Comparison of ENCODE assay signal across 8 cellular contexts in the genomic region with DNA sequence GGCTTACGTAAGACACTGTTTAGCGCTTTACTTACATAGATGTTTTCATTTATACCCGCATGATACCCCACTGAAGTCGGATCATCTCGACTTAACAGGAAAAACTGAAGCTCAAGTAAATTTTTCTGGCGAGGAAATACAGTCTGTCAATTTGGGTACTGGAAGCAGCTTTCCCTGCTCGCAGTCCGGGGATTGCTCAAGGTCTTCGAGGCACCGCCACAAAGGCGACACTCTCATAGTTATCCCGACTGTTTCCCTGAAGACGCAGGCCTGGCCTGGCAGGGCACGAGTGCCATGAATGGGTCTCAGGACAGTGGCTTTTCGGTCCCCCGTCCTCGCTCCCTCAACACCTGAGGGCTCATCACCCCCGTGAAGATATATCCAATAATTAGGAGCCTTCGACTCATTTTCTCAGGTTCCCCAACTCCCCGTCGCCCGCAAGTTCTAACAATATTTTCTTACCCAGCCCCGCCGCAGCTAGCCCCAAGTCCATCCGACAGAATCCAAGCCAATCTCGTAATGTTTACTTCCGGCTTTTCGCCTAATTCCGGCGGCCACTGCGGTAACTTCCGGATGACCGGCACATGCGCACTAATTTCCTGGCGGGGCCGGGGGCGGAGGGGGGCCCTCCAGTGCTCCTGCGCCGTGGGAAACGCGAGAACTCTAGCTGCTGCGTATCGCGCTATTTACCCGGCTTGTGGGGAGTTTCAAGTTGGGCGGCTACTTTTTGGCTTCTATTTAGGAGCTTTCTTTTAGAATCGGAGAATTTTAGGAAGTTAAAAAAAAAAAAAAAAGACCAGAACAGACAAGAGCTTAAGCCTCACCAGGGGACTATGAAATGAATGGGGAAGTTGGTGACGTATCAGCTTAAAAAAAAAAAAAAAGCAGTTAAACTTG. TPM values are rescaled to one million over a fixed set of nuclear protein-coding genes. Genes with fewer than 3 reads are reported as not detected.
A peak's percentile ranks its signal among the peaks of the same experiment; 100 is the strongest.
DNase-seq lines count a peak whose midpoint lies in the region; ATAC-seq, FAIRE-seq and TF ChIP-seq lines count a peak whose summit lies in the region.

A gene (minus strand): TSS at position 521 of the 897 bp plus-strand sequence. CDS start 3,787 bp downstream, outside the sequence.

- peak within 1 kb of the TSS; percentile 99 for H3K4me2 ChIP-seq in SU-DHL-6 (ENCODE audit: low read depth, low read length, poor library complexity, severe bottlenecking)

- H2AFZ ChIP-seq in SU-DHL-6 (ENCODE audit: low read depth, low read length, severe bottlenecking) = peak within 1 kb of the TSS; percentile 86

- POLR2A ChIA-PET in activated naive CD8-positive, alpha-beta T cell treated with anti-CD3 and anti-CD28 coated beads, Interleukin-2, amount 10 ng/mL, durations not matched to agents 7 days and 5 days (lab: Charles Lee) = interaction anchor here (0.5 to 2.1 kb wide), 14 partner anchors 9 to 1211 kb away, joined by 3 to 12 read pairs (median 4); a partner anchor contains a TSS

- peak; percentile 62 for ATAC-seq in HG02678 (IDR thresholded peaks at IDR 0.05; ENCODE audit: unreplicated experiment)
- peak; percentile 87 for ATAC-seq in activated naive CD8-positive, alpha-beta T cell treated with anti-CD3 and anti-CD28 coated beads, Interleukin-2, amount 10 ng/mL, durations not matched to agents 7 days and 5 days (ENCODE audit: low read depth)
- peak; percentile 95 for ATAC-seq in Right ventricle myocardium inferior
- peak; percentile 88 to 95 (median 94) for ATAC-seq in pancreas

- no peaks in the 10 kb centered on the region for H3K9me3 Mint-ChIP-seq in activated naive CD8-positive, alpha-beta T cell treated with anti-CD3 and anti-CD28 coated beads, Interleukin-2, amount 10 ng/mL, durations not matched to agents 7 days and 5 days

- DNase-seq in NCI-H128 (lab: John Stamatoyannopoulos, UW; ENCODE audit: unreplicated experiment) = peak; percentile 75
- DNase-seq in activated naive CD8-positive, alpha-beta T cell treated with anti-CD3 and anti-CD28 coated beads, Interleukin-2, amount 10 ng/mL, durations not matched to agents 7 days and 5 days = peak; percentile 90
- DNase-seq in Right ventricle myocardium inferior (ENCODE audit: missing footprints) = peak; percentile 95
- peak; percentile 93 to 96 (median 94) for DNase-seq in pancreas
- peak; percentile 92 to 97 for DNase-seq in tibial artery

- peak; percentile 70 for FAIRE-seq in pancreas (lab: Jason Lieb, UNC)

- peak within 1 kb of the TSS; percentile 96 for H3K27ac ChIP-seq in SU-DHL-6 (ENCODE audit: low read depth, low read length)
- H3K27ac ChIP-seq in pancreas = peak within 1 kb of the TSS; percentile 72 to 93 (median 86)
- peak within 1 kb of the TSS; percentile 86 to 91 for H3K27ac ChIP-seq in tibial artery

- H3K27me3 Mint-ChIP-seq in activated naive CD8-positive, alpha-beta T cell treated with anti-CD3 and anti-CD28 coated beads, Interleukin-2, amount 10 ng/mL, durations not matched to agents 7 days and 5 days = no peaks in the 10 kb centered on the region

- peaks cover 42% of the 10 kb centered on the region for H3K4me1 Mint-ChIP-seq in activated naive CD8-positive, alpha-beta T cell treated with anti-CD3 and anti-CD28 coated beads, Interleukin-2, amount 10 ng/mL, durations not matched to agents 7 days and 5 days

- H3K4me3 ChIP-seq in SU-DHL-6 (ENCODE audit: insufficient read depth, low read length, poor library complexity, severe bottlenecking) = peak within 1 kb of the TSS; percentile 90
- H3K4me3 ChIP-seq in pancreas = peak within 1 kb of the TSS; percentile 59 to 88 (median 68)
- peak within 1 kb of the TSS; percentile 65 to 82 for H3K4me3 ChIP-seq in tibial artery

- peaks cover 12% of the 10 kb centered on the region; the same call in 1 of the 2 replicates for H3K36me3 ChIP-seq in SU-DHL-6 (ENCODE audit: low read length)
- peaks cover 0 to 10% (median 0%) of the 10 kb centered on the region in 3 donors for H3K36me3 ChIP-seq in pancreas
- peaks cover 6 to 14% (median 13%) of the 10 kb centered on the region in 3 donors for H3K36me3 ChIP-seq in tibial artery

- no peaks in the 10 kb centered on the region for H4K20me1 ChIP-seq in SU-DHL-6 (ENCODE audit: low read depth, low read length)

- H3K9me3 ChIP-seq in SU-DHL-6 (ENCODE audit: insufficient read depth, low read length) = no peaks in the 10 kb centered on the region
- no peaks in the 10 kb centered on the region for H3K9me3 ChIP-seq in pancreas
- no peaks in the 10 kb centered on the region for H3K9me3 ChIP-seq in tibial artery

- TF ChIP-seq CTCF in SU-DHL-6 (IDR thresholded peaks at IDR 0.05; ENCODE audit: insufficient read depth, low read length, poor library complexity, severe bottlenecking) (no peak), pancreas (IDR thresholded peaks at IDR 0.05) (no peak), tibial artery (IDR thresholded peaks at IDR 0.05) (no peak)

- peak within 1 kb of the TSS; percentile 95 for H3K27ac Mint-ChIP-seq in activated naive CD8-positive, alpha-beta T cell treated with anti-CD3 and anti-CD28 coated beads, Interleukin-2, amount 10 ng/mL, durations not matched to agents 7 days and 5 days

- H3K4me1 ChIP-seq in pancreas (peaks cover 6 to 24% (median 9%) of the 10 kb centered on the region in 3 donors), tibial artery (peaks cover 0 to 40% (median 21%) of the 10 kb centered on the region in 4 donors)

- WGBS in pancreas, 2 donors = 1% methylated on average over 48 of the region's 48 CpGs

- peaks cover 56% of the 10 kb centered on the region for H3K79me2 ChIP-seq in SU-DHL-6 (ENCODE audit: insufficient read depth, low read length)

- H3K36me3 Mint-ChIP-seq in activated naive CD8-positive, alpha-beta T cell treated with anti-CD3 and anti-CD28 coated beads, Interleukin-2, amount 10 ng/mL, durations not matched to agents 7 days and 5 days = peaks cover 15% of the 10 kb centered on the region

- peak within 1 kb of the TSS; percentile 73 for H3K9ac ChIP-seq in SU-DHL-6 (ENCODE audit: low read length)

- H3K9me2 ChIP-seq in SU-DHL-6 (replicated peaks; ENCODE audit: insufficient read depth, low read length) = no peaks in the 10 kb centered on the region

- TF ChIP-seq POLR2A in GM10847 (IDR thresholded peaks at IDR 0.05; ENCODE audit: extremely low read depth, insufficient read length) = peak; percentile 58

- peaks cover 36% of the 10 kb centered on the region for H3F3A ChIP-seq in SU-DHL-6 (ENCODE audit: insufficient read depth)

- H3K4me3 Mint-ChIP-seq in activated naive CD8-positive, alpha-beta T cell treated with anti-CD3 and anti-CD28 coated beads, Interleukin-2, amount 10 ng/mL, durations not matched to agents 7 days and 5 days = peak within 1 kb of the TSS; percentile 97

- intact Hi-C loops in Right ventricle myocardium inferior (cut with DNase I) (no loop called here), pancreas (cut with DNase I) (no loop called here), tibial artery (cut with DNase I; ENCODE audit: low total_unique reads) (no loop called here)

- no peaks in the 10 kb centered on the region for H3K27me3 ChIP-seq in SU-DHL-6 (ENCODE audit: low read length)
- no peaks in the 10 kb centered on the region for H3K27me3 ChIP-seq in pancreas
- no peaks in the 10 kb centered on the region for H3K27me3 ChIP-seq in tibial artery

RNA-seq across cellular contexts. Expression of the gene that starts here (rescaled TPM):
- total RNA-seq in activated naive CD8-positive, alpha-beta T cell treated with anti-CD3 and anti-CD28 coated beads, Interleukin-2, amount 10 ng/mL, durations not matched to agents 7 days and 5 days = 10 to 100 TPM; 62.3 to 66.6 TPM
- 46.9 TPM for total RNA-seq in Right ventricle myocardium inferior
- total RNA-seq in pancreas = 10 to 100 TPM; 15.8 to 24.6 (median 20.6) TPM
- 10 to 100 TPM; 12.3 to 21.2 TPM for polyA plus RNA-seq in pancreas

Comparison
In these comparisons a context has a peak if more than half of its experiments do, and no peak if none do; other contexts are left out.
1. Peak in every context shown above with its lines: DNase-seq, ATAC-seq, H3K4me3 ChIP-seq and H3K27ac ChIP-seq.